8 cellular contexts compared by ENCODE assay signal in genomic region chr19:37931941-37932655, GRCh38. TPM values are rescaled to one million over a fixed set of nuclear protein-coding genes. Genes with fewer than 3 reads are reported as not detected.
DNase-seq lines count a peak whose midpoint lies in the region; ATAC-seq and TF ChIP-seq lines count a peak whose summit lies in the region.

No MANE protein-coding gene starts in this region.

- H3K9me3 Mint-ChIP-seq in progenitor cell of endocrine pancreas (ENCODE audit: low read depth): no peaks in the 10 kb centered on the region

- 39% methylated on average over 29 of the region's 29 CpGs for WGBS in right cardiac atrium

- H3K4me1 ChIP-seq in BLaER1: peaks cover 67% of the 10 kb centered on the region
- H3K4me1 ChIP-seq in right cardiac atrium (ENCODE audit: control insufficient read depth, insufficient read depth, low read length): peaks cover 6% of the 10 kb centered on the region

- TF ChIP-seq CTCF in progenitor cell of endocrine pancreas (IDR thresholded peaks at IDR 0.05; ENCODE audit: unreplicated experiment): peak; percentile 35

- H3K9ac ChIP-seq in BLaER1: peak overlapping the region; percentile 74

- H3K27me3 Mint-ChIP-seq in progenitor cell of endocrine pancreas: no peaks in the 10 kb centered on the region

- H3K4me3 ChIP-seq in BLaER1: peak overlapping the region; percentile 61
- no peak overlapping the region for H3K4me3 ChIP-seq in right cardiac atrium (ENCODE audit: low read length)

- no peaks in the 10 kb centered on the region; the same call in 1 of the 2 replicates for H4K20me1 ChIP-seq in BLaER1

- peak overlapping the region; percentile 66 for H3K4me3 Mint-ChIP-seq in progenitor cell of endocrine pancreas (ENCODE audit: low read depth)

- peak; percentile 49 for TF ChIP-seq POLR2A in GM19193 (IDR thresholded peaks at IDR 0.05; ENCODE audit: extremely low read depth, insufficient read depth, insufficient read length)

- peaks cover 22% of the 10 kb centered on the region for H3K36me3 ChIP-seq in BLaER1

- peak overlapping the region; percentile 95 for H3K27ac Mint-ChIP-seq in progenitor cell of endocrine pancreas

- no peaks in the 10 kb centered on the region for H3K27me3 ChIP-seq in BLaER1
- H3K27me3 ChIP-seq in right cardiac atrium (ENCODE audit: control insufficient read depth, insufficient read depth): no peaks in the 10 kb centered on the region

- DNase-seq in NCI-H128 (lab: John Stamatoyannopoulos, UW; ENCODE audit: unreplicated experiment): peak; percentile 59
- peak; percentile 57 for DNase-seq in amniotic epithelial cell (ENCODE audit: low read depth)
- DNase-seq in right cardiac atrium: peak; percentile 27 to 79 (median 76)
- peak; percentile 62 for DNase-seq in progenitor cell of endocrine pancreas (ENCODE audit: low spot score, unreplicated experiment)
- DNase-seq in activated naive CD4-positive, alpha-beta T cell treated with anti-CD3 and anti-CD28 coated beads, Interleukin-2, amount 50 U/mL, for 16 hours: no peak
- no peak for DNase-seq in GOT3 (lab: John Stamatoyannopoulos, UW)

- H3K4me2 ChIP-seq in BLaER1: peak overlapping the region; percentile 96

- peak overlapping the region; percentile 79 for H3K27ac ChIP-seq in BLaER1
- no peak overlapping the region for H3K27ac ChIP-seq in right cardiac atrium (ENCODE audit: low read length)

- H3K9me3 ChIP-seq in BLaER1: peaks cover 24% of the 10 kb centered on the region
- H3K9me3 ChIP-seq in right cardiac atrium (ENCODE audit: control insufficient read depth, low read length): peaks cover 2% of the 10 kb centered on the region

- intact Hi-C loops in right cardiac atrium (cut with DNase I): no loop called here

- ATAC-seq in right cardiac atrium: peak; percentile 45 to 64

- peaks cover 60% of the 10 kb centered on the region for H3K4me1 Mint-ChIP-seq in progenitor cell of endocrine pancreas (ENCODE audit: low read depth)

- peaks cover 6% of the 10 kb centered on the region for H3K36me3 Mint-ChIP-seq in progenitor cell of endocrine pancreas (ENCODE audit: insufficient read depth)

RNA-seq across cellular contexts. Expression of gene SIPA1L3, which starts 25.1 kb away (rescaled TPM):
- 10 to 100 TPM in 3 of 4 donors, 1 to 10 TPM in 1; 7.5 to 19.8 (median 12.4) TPM for total RNA-seq in right cardiac atrium
- 7.8 TPM for polyA plus RNA-seq in right cardiac atrium
- total RNA-seq in progenitor cell of endocrine pancreas: 126 and 132 TPM in 2 replicates

RNA-seq across cellular contexts. Expression of gene WDR87, which starts 25.7 kb away (rescaled TPM):
- total RNA-seq in right cardiac atrium: not detected
- polyA plus RNA-seq in right cardiac atrium: not detected
- 0.02 TPM in 1 of 2 replicates, not detected in the other for total RNA-seq in progenitor cell of endocrine pancreas

Comparison
In these comparisons a context has a peak if more than half of its experiments do, and no peak if none do; other contexts are left out.
1. DNase-seq: peak in NCI-H128 (single experiment), amniotic epithelial cell (single experiment), right cardiac atrium (3 of 3) and progenitor cell of endocrine pancreas (single experiment); none in activated naive CD4-positive, alpha-beta T cell treated with anti-CD3 and anti-CD28 coated beads, Interleukin-2, amount 50 U/mL, for 16 hours (single experiment) and GOT3 (single experiment).